Comparison of ENCODE assay signal across 1 cellular context in the genomic region with DNA sequence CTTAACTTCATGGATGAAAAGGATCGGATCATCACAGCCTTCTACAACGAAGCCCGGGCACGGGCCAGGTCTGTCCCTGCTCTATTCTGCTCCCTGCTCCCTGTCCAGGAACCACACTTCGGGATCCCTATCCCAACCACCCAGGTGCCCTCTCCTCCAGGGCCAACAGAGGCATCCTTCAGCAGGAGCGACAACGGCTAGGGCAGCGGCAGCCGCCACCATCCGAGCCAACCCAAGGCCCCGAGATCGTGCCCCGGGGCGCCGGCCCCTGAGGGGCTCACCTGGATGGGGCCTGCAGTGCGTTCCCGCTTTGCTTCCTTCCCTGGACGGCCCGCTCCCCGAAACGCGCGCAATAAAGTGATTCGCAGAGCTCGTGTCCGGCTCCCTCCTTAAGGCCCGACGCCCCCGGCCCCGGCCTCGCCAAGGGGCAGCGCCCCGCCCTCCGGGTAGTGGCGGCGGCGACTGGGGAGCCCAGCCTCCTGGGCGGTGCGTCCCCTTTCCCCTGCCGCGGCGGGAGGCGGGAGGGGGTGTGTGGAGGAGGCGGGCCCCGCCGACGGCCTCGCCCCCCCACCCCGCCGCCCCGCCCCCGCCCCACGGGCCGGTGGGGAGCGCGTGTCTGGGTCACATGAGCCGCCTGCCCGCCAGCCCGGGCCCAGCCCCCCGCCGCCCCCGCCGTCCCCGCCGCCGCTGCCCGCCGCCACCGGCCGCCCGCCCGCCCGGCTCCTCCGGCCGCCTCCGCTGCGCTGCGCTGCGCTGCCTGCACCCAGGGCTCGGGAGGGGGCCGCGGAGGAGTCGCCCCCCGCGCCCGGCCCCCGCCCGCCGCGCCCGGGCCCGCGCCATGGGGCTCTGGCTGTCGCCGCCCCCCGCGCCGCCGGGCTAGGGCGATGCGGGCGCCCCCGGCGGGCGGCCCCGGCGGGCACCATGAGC.
TF ChIP-seq lines count a peak whose summit lies in the region.

Gene VEGFB (plus strand): TSS at position 672 of the 927 bp plus-strand sequence. CDS start 250 bp downstream, at position 922.

TF ChIP-seq in HEK293, 187 proteins besides CTCF, POLR2A, EP300 and RAD21 (continued from another document and continues in another):
- TF ChIP-seq, protein P1, sequence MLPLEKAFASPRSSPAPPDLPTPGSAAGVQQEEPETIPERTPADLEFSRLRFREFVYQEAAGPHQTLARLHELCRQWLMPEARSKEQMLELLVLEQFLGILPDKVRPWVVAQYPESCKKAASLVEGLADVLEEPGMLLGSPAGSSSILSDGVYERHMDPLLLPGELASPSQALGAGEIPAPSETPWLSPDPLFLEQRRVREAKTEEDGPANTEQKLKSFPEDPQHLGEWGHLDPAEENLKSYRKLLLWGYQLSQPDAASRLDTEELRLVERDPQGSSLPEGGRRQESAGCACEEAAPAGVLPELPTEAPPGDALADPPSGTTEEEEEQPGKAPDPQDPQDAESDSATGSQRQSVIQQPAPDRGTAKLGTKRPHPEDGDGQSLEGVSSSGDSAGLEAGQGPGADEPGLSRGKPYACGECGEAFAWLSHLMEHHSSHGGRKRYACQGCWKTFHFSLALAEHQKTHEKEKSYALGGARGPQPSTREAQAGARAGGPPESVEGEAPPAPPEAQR (tag by site-specific recombination; IDR thresholded peaks at IDR 0.05): no peak
- peak; percentile 69 for TF ChIP-seq SP3 (tag by site-specific recombination; IDR thresholded peaks at IDR 0.05)
- no peak for TF ChIP-seq ZNF184 (tag by site-specific recombination; IDR thresholded peaks at IDR 0.05)
- no peak for TF ChIP-seq ZNF677 (tag by site-specific recombination; IDR thresholded peaks at IDR 0.05)
- TF ChIP-seq ZNF560 (tag by site-specific recombination; IDR thresholded peaks at IDR 0.05; ENCODE audit: borderline replicate concordance): no peak
- TF ChIP-seq ZNF24 (tag by site-specific recombination; IDR thresholded peaks at IDR 0.05): no peak
- TF ChIP-seq ZNF692 (tag by site-specific recombination; IDR thresholded peaks at IDR 0.05): no peak
- TF ChIP-seq ZNF626 (tag by site-specific recombination; IDR thresholded peaks at IDR 0.05): no peak
- no peak for TF ChIP-seq YY1 (tag by site-specific recombination; IDR thresholded peaks at IDR 0.05)
- TF ChIP-seq, protein P2, sequence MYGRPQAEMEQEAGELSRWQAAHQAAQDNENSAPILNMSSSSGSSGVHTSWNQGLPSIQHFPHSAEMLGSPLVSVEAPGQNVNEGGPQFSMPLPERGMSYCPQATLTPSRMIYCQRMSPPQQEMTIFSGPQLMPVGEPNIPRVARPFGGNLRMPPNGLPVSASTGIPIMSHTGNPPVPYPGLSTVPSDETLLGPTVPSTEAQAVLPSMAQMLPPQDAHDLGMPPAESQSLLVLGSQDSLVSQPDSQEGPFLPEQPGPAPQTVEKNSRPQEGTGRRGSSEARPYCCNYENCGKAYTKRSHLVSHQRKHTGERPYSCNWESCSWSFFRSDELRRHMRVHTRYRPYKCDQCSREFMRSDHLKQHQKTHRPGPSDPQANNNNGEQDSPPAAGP (tag by site-specific recombination; IDR thresholded peaks at IDR 0.05): no peak
- TF ChIP-seq, protein P3, sequence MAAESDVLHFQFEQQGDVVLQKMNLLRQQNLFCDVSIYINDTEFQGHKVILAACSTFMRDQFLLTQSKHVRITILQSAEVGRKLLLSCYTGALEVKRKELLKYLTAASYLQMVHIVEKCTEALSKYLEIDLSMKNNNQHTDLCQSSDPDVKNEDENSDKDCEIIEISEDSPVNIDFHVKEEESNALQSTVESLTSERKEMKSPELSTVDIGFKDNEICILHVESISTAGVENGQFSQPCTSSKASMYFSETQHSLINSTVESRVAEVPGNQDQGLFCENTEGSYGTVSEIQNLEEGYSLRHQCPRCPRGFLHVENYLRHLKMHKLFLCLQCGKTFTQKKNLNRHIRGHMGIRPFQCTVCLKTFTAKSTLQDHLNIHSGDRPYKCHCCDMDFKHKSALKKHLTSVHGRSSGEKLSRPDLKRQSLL (tag by site-specific recombination; IDR thresholded peaks at IDR 0.05): no peak
- peak; percentile 39; the same call in 1 of the 2 replicates for TF ChIP-seq SP7 (tag by site-specific recombination; IDR thresholded peaks at IDR 0.05)
- TF ChIP-seq ZNF175 (tag by site-specific recombination; IDR thresholded peaks at IDR 0.05): no peak
- TF ChIP-seq ZBTB1 (tag by site-specific recombination; IDR thresholded peaks at IDR 0.05): no peak
- TF ChIP-seq ZNF157 (tag by site-specific recombination; IDR thresholded peaks at IDR 0.05): no peak
- no peak for TF ChIP-seq ZNF621 (tag by site-specific recombination; IDR thresholded peaks at IDR 0.05)
- no peak for TF ChIP-seq OSR2 (tag by site-specific recombination; IDR thresholded peaks at IDR 0.05)
- TF ChIP-seq EGR2 (tag by site-specific recombination; IDR thresholded peaks at IDR 0.05; ENCODE audit: low read depth): peak; percentile 19; the same call in 1 of the 2 replicates
- TF ChIP-seq ZSCAN16 (tag by site-specific recombination; IDR thresholded peaks at IDR 0.05): no peak
- TF ChIP-seq BCL11B (tag by site-specific recombination; IDR thresholded peaks at IDR 0.05; ENCODE audit: low read depth): no peak
- no peak for TF ChIP-seq ZNF292 (tag by site-specific recombination; IDR thresholded peaks at IDR 0.05; ENCODE audit: borderline replicate concordance, low read depth)
- TF ChIP-seq ZNF423 (tag by site-specific recombination; IDR thresholded peaks at IDR 0.05): 0 out of 2 replicates have a peak, but pooled peaks have one; percentile 13
- TF ChIP-seq ZNF747 (tag by site-specific recombination; IDR thresholded peaks at IDR 0.05): no peak
- TF ChIP-seq ZNF112 (tag by site-specific recombination; IDR thresholded peaks at IDR 0.05): no peak
- peak; percentile 27; the same call in 1 of the 2 replicates for TF ChIP-seq ZNF398 (tag by site-specific recombination; IDR thresholded peaks at IDR 0.05)
- no peak for TF ChIP-seq ZNF596 (tag by site-specific recombination; IDR thresholded peaks at IDR 0.05)
- TF ChIP-seq ZBTB48 (tag by site-specific recombination; IDR thresholded peaks at IDR 0.05): peak; percentile 64
- no peak for TF ChIP-seq ZNF548 (tag by site-specific recombination; IDR thresholded peaks at IDR 0.05)
- TF ChIP-seq ZNF211 (tag by site-specific recombination; IDR thresholded peaks at IDR 0.05; ENCODE audit: low read depth): no peak
- TF ChIP-seq, protein P4, sequence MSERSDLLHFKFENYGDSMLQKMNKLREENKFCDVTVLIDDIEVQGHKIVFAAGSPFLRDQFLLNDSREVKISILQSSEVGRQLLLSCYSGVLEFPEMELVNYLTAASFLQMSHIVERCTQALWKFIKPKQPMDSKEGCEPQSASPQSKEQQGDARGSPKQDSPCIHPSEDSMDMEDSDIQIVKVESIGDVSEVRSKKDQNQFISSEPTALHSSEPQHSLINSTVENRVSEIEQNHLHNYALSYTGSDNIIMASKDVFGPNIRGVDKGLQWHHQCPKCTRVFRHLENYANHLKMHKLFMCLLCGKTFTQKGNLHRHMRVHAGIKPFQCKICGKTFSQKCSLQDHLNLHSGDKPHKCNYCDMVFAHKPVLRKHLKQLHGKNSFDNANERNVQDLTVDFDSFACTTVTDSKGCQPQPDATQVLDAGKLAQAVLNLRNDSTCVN (tag by site-specific recombination; optimal IDR thresholded peaks at IDR 0.05): peak; percentile 34
- TF ChIP-seq ZNF37A (tag by site-specific recombination; IDR thresholded peaks at IDR 0.05): no peak
- TF ChIP-seq, protein P5, sequence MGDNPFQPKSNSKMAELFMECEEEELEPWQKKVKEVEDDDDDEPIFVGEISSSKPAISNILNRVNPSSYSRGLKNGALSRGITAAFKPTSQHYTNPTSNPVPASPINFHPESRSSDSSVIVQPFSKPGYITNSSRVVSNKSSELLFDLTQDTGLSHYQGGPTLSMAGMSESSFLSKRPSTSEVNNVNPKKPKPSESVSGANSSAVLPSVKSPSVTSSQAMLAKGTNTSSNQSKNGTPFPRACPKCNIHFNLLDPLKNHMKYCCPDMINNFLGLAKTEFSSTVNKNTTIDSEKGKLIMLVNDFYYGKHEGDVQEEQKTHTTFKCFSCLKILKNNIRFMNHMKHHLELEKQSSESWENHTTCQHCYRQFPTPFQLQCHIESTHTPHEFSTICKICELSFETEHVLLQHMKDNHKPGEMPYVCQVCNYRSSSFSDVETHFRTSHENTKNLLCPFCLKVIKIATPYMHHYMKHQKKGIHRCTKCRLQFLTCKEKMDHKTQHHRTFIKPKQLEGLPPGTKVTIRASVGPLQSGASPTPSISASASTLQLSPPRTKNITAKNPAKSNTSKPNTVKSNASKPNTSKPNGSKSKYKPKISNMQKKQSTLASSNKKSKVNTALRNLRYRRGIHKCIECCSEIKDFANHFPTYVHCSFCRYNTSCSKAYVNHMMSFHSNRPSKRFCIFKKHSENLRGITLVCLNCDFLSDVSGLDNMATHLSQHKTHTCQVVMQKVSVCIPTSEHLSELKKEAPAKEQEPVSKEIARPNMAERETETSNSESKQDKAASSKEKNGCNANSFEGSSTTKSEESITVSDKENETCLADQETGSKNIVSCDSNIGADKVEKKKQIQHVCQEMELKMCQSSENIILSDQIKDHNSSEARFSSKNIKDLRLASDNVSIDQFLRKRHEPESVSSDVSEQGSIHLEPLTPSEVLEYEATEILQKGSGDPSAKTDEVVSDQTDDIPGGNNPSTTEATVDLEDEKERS (tag by site-specific recombination; IDR thresholded peaks at IDR 0.05): no peak
- no peak for TF ChIP-seq ZNF473 (tag by site-specific recombination; IDR thresholded peaks at IDR 0.05)
- TF ChIP-seq ZEB2 (tag by site-specific recombination; IDR thresholded peaks at IDR 0.05): peak; percentile 74; the same call in 1 of the 2 replicates
- no peak for TF ChIP-seq ZNF214 (tag by site-specific recombination; IDR thresholded peaks at IDR 0.05; ENCODE audit: borderline replicate concordance)
- TF ChIP-seq ZNF585B (tag by site-specific recombination; IDR thresholded peaks at IDR 0.05): no peak
- no peak for TF ChIP-seq ZNF23 (tag by site-specific recombination; IDR thresholded peaks at IDR 0.05; ENCODE audit: borderline replicate concordance)
- TF ChIP-seq ZNF610 (tag by site-specific recombination; IDR thresholded peaks at IDR 0.05; ENCODE audit: borderline replicate concordance): no peak
- TF ChIP-seq ZNF514 (tag by site-specific recombination; IDR thresholded peaks at IDR 0.05): no peak
- no peak for TF ChIP-seq ZNF48 (tag by site-specific recombination; IDR thresholded peaks at IDR 0.05)
- no peak for TF ChIP-seq ELK4 (IDR thresholded peaks at IDR 0.05; ENCODE audit: borderline replicate concordance, low read depth, low read length)
- TF ChIP-seq WT1 (tag by site-specific recombination; IDR thresholded peaks at IDR 0.05): no peak
- TF ChIP-seq TSHZ1 (tag by site-specific recombination; IDR thresholded peaks at IDR 0.05; ENCODE audit: borderline replicate concordance): no peak
